Comparison of ENCODE assay signal across 1 cellular context in genomic region chr20:25296094-25297093, GRCh38.
TF ChIP-seq lines count a peak whose summit lies in the region.

No MANE protein-coding gene starts in this region.

TF ChIP-seq in HepG2, 621 proteins besides CTCF, POLR2A, EP300 and RAD21 (continued from another document):
- TF ChIP-seq ZBTB37 (CRISPR knock-in tag; IDR thresholded peaks at IDR 0.05) (no peak), STAG1 (CRISPR knock-in tag; IDR thresholded peaks at IDR 0.05) (peak; percentile 44), SALL1 (CRISPR knock-in tag; IDR thresholded peaks at IDR 0.05) (peak; percentile 39; the same call in 1 of the 2 replicates), NFRKB (IDR thresholded peaks at IDR 0.05) (no peak), MYC (CRISPR knock-in tag; IDR thresholded peaks at IDR 0.05; ENCODE audit: borderline replicate concordance) (peak; percentile 22; the same call in 1 of the 2 replicates), KLF16 (CRISPR knock-in tag; IDR thresholded peaks at IDR 0.05) (0 out of 4 replicates have a peak, but pooled peaks of 1 of the 2 experiments have one; percentile 54), GRHL1 (CRISPR knock-in tag; conservative IDR thresholded peaks at IDR 0.05) (no peak), ZKSCAN1 (IDR thresholded peaks at IDR 0.05; ENCODE audit: low read length) (no peak), ZNF317 (CRISPR knock-in tag; IDR thresholded peaks at IDR 0.05) (no peak), ZNF432 (CRISPR knock-in tag; IDR thresholded peaks at IDR 0.05; ENCODE audit: borderline replicate concordance) (no peak), SMAD3 (CRISPR knock-in tag; IDR thresholded peaks at IDR 0.05) (no peak), SRSF9 (IDR thresholded peaks at IDR 0.05; ENCODE audit: borderline replicate concordance, insufficient read depth, low read depth, low read length, poor library complexity, severe bottlenecking) (no peak), ZNF703 (CRISPR knock-in tag; IDR thresholded peaks at IDR 0.05; ENCODE audit: borderline replicate concordance) (no peak; the same call in 1 of the 2 replicates), SAP130 (CRISPR knock-in tag; IDR thresholded peaks at IDR 0.05; ENCODE audit: low read depth) (no peak), ZZZ3 (CRISPR knock-in tag; IDR thresholded peaks at IDR 0.05; ENCODE audit: borderline replicate concordance) (no peak), TGIF2 (CRISPR knock-in tag; IDR thresholded peaks at IDR 0.05) (0 out of 2 replicates have a peak, but pooled peaks have one; percentile 36), ZNF530 (CRISPR knock-in tag; IDR thresholded peaks at IDR 0.05; ENCODE audit: low read depth) (no peak), ZNF274 (CRISPR knock-in tag; IDR thresholded peaks at IDR 0.05) (peak; percentile 43; the same call in 1 of the 2 replicates), ZBTB42 (CRISPR knock-in tag; IDR thresholded peaks at IDR 0.05) (no peak), ONECUT2 (CRISPR knock-in tag; IDR thresholded peaks at IDR 0.05) (no peak), HCFC1 (IDR thresholded peaks at IDR 0.05; ENCODE audit: low read depth, low read length) (no peak), ZBTB3 (CRISPR knock-in tag; IDR thresholded peaks at IDR 0.05; ENCODE audit: borderline replicate concordance, low read depth) (no peak), ZNF790 (CRISPR knock-in tag; IDR thresholded peaks at IDR 0.05; ENCODE audit: borderline replicate concordance) (no peak), DMAP1 (CRISPR knock-in tag; IDR thresholded peaks at IDR 0.05) (no peak), AHDC1 (CRISPR knock-in tag; IDR thresholded peaks at IDR 0.05; ENCODE audit: borderline replicate concordance) (no peak), CENPT (CRISPR knock-in tag; IDR thresholded peaks at IDR 0.05; ENCODE audit: low read depth) (0 out of 2 replicates have a peak, but pooled peaks have one; percentile 13), SYNCRIP (IDR thresholded peaks at IDR 0.05; ENCODE audit: insufficient read depth, low read depth, low read length) (no peak), XBP1 (CRISPR knock-in tag; IDR thresholded peaks at IDR 0.05) (no peak), ZNF143 (CRISPR knock-in tag; IDR thresholded peaks at IDR 0.05) (0 out of 2 replicates have a peak, but pooled peaks have one; percentile 7), SUZ12 (IDR thresholded peaks at IDR 0.05; ENCODE audit: low read depth, low read length) (no peak), KDM5A (IDR thresholded peaks at IDR 0.05; ENCODE audit: borderline replicate concordance, low read length) (no peak)
- TF ChIP-seq, protein P1, sequence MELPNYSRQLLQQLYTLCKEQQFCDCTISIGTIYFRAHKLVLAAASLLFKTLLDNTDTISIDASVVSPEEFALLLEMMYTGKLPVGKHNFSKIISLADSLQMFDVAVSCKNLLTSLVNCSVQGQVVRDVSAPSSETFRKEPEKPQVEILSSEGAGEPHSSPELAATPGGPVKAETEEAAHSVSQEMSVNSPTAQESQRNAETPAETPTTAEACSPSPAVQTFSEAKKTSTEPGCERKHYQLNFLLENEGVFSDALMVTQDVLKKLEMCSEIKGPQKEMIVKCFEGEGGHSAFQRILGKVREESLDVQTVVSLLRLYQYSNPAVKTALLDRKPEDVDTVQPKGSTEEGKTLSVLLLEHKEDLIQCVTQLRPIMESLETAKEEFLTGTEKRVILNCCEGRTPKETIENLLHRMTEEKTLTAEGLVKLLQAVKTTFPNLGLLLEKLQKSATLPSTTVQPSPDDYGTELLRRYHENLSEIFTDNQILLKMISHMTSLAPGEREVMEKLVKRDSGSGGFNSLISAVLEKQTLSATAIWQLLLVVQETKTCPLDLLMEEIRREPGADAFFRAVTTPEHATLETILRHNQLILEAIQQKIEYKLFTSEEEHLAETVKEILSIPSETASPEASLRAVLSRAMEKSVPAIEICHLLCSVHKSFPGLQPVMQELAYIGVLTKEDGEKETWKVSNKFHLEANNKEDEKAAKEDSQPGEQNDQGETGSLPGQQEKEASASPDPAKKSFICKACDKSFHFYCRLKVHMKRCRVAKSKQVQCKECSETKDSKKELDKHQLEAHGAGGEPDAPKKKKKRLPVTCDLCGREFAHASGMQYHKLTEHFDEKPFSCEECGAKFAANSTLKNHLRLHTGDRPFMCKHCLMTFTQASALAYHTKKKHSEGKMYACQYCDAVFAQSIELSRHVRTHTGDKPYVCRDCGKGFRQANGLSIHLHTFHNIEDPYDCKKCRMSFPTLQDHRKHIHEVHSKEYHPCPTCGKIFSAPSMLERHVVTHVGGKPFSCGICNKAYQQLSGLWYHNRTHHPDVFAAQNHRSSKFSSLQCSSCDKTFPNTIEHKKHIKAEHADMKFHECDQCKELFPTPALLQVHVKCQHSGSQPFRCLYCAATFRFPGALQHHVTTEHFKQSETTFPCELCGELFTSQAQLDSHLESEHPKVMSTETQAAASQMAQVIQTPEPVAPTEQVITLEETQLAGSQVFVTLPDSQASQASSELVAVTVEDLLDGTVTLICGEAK (IDR thresholded peaks at IDR 0.05) = no peak
- TF ChIP-seq, protein P1 (CRISPR knock-in tag; IDR thresholded peaks at IDR 0.05) = no peak
